8 cellular contexts compared by ENCODE assay signal in the genomic region with DNA sequence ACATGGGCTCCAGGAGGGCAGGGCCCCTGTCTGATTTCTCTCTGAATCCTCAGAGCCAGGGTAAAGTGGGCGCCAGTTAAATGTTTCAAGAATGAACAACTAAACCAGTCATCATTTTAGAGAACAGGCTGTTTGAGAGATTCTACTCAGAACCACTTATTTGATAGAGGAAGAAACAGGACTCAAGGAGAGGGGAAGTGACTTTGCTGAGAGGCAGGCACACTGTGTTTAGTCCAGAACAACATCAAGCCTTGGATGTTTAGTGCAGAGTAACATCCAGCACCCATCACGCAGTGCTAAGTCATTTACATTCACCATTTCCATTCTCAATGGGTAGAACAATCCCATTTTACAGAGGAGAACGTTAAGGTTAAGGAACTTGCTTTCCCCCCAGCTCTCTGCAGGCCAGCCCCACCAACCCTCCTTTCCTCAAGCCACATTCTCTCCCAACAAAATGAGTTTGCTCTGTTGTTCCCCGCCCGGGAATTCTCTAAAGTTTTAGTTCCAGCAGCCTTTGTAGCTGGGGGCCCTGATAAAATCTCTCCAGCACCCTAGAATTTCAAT. TPM values are rescaled to one million over a fixed set of nuclear protein-coding genes. Genes with fewer than 3 reads are reported as not detected.
A peak's percentile ranks its signal among the peaks of the same experiment; 100 is the strongest.
DNase-seq lines count a peak whose midpoint lies in the region; ATAC-seq and TF ChIP-seq lines count a peak whose summit lies in the region.

No MANE protein-coding gene starts in this region.

- peak overlapping the region; percentile 75 for H3K9ac ChIP-seq in MM.1S (ENCODE audit: low read length)
- H3K9ac ChIP-seq in colonic mucosa (ENCODE audit: low read depth in 2 of 2, low read length in 2 of 2), result peak overlapping the region in 1 of 2 donors; percentile 81

- peak overlapping the region; percentile 94 for H2AFZ ChIP-seq in MM.1S (ENCODE audit: low read length)

- no peak overlapping the region for H3K27ac ChIP-seq in CD4-positive, CD25-positive, alpha-beta regulatory T cell (ENCODE audit: insufficient read depth, low read length, poor library complexity, severe bottlenecking)
- H3K27ac ChIP-seq in MM.1S (ENCODE audit: low read length) (peak overlapping the region; percentile 80; the same call in 1 of the 2 replicates), colonic mucosa (no peak overlapping the region)

- H3K27ac Mint-ChIP-seq in CD4-positive, CD25-positive, alpha-beta regulatory T cell, result peak overlapping the region in 1 of 3 donors; percentile 40
- H3K27ac Mint-ChIP-seq in nephron progenitor cell (no peak overlapping the region), HFFc6 (no peak overlapping the region)

- no peaks in the 10 kb centered on the region for H3K79me2 ChIP-seq in MM.1S (ENCODE audit: low read length)

- intact Hi-C loops in colonic mucosa (cut with DNase I), result no loop called here

- peaks cover 22% of the 10 kb centered on the region for H3K27me3 Mint-ChIP-seq in CD4-positive, CD25-positive, alpha-beta regulatory T cell
- H3K27me3 Mint-ChIP-seq in nephron progenitor cell (ENCODE audit: low read depth, poor library complexity) (peaks cover 51% of the 10 kb centered on the region), HFFc6 (ENCODE audit: insufficient read depth) (no peaks in the 10 kb centered on the region; the same call in none of the 2 replicates)

- TF ChIP-seq CTCF in MM.1S (IDR thresholded peaks at IDR 0.05; ENCODE audit: low read length) (no peak), colonic mucosa (IDR thresholded peaks at IDR 0.05) (no peak), nephron progenitor cell (IDR thresholded peaks at IDR 0.05) (no peak), HFFc6 (IDR thresholded peaks at IDR 0.05) (no peak)

- peak overlapping the region; percentile 30 to 84 (median 76) for H3K4me3 Mint-ChIP-seq in CD4-positive, CD25-positive, alpha-beta regulatory T cell
- H3K4me3 Mint-ChIP-seq in nephron progenitor cell, result peak overlapping the region; percentile 77
- H3K4me3 Mint-ChIP-seq in HFFc6, result no peak overlapping the region

- peaks cover 7% of the 10 kb centered on the region for H3K4me1 ChIP-seq in CD4-positive, CD25-positive, alpha-beta regulatory T cell (ENCODE audit: control insufficient read depth, insufficient read depth, low read length, poor library complexity, severe bottlenecking)
- H3K4me1 ChIP-seq in MM.1S (ENCODE audit: low read length) (0 out of 2 replicates have a peak, but pooled peaks cover 4% of the 10 kb centered on the region), colonic mucosa (no peaks in the 10 kb centered on the region)

- H3K4me1 Mint-ChIP-seq in CD4-positive, CD25-positive, alpha-beta regulatory T cell, result peaks cover 0 to 15% (median under 1%) of the 10 kb centered on the region in 4 donors
- H3K4me1 Mint-ChIP-seq in nephron progenitor cell (peaks cover 5% of the 10 kb centered on the region), HFFc6 (ENCODE audit: low read depth) (no peaks in the 10 kb centered on the region)

- H3K36me3 ChIP-seq in CD4-positive, CD25-positive, alpha-beta regulatory T cell (ENCODE audit: control insufficient read depth, insufficient read depth, low read length), result no peaks in the 10 kb centered on the region
- H3K36me3 ChIP-seq in MM.1S (replicated peaks; ENCODE audit: insufficient read depth, low read length) (no peaks in the 10 kb centered on the region), colonic mucosa (no peaks in the 10 kb centered on the region)

- H3F3A ChIP-seq in MM.1S (ENCODE audit: insufficient read depth, low read length), result peaks cover 10% of the 10 kb centered on the region; the same call in 1 of the 2 replicates

- no peaks in the 10 kb centered on the region for H3K9me3 ChIP-seq in CD4-positive, CD25-positive, alpha-beta regulatory T cell (ENCODE audit: control insufficient read depth in 2 of 2, low read length in 2 of 2)
- H3K9me3 ChIP-seq in MM.1S (replicated peaks; ENCODE audit: insufficient read depth, low read length) (no peaks in the 10 kb centered on the region), colonic mucosa (no peaks in the 10 kb centered on the region)

- no peaks in the 10 kb centered on the region for H3K36me3 Mint-ChIP-seq in CD4-positive, CD25-positive, alpha-beta regulatory T cell
- no peaks in the 10 kb centered on the region for H3K36me3 Mint-ChIP-seq in nephron progenitor cell (ENCODE audit: low read depth)
- no peaks in the 10 kb centered on the region for H3K36me3 Mint-ChIP-seq in HFFc6 (ENCODE audit: low read depth)

- no peaks in the 10 kb centered on the region for H3K9me2 ChIP-seq in MM.1S (replicated peaks; ENCODE audit: insufficient read depth, low read length)

- H3K27me3 ChIP-seq in CD4-positive, CD25-positive, alpha-beta regulatory T cell (ENCODE audit: control insufficient read depth, insufficient read depth, low read length), result peaks cover 6% of the 10 kb centered on the region
- no peaks in the 10 kb centered on the region for H3K27me3 ChIP-seq in MM.1S (replicated peaks; ENCODE audit: insufficient read depth, low read length)
- no peaks in the 10 kb centered on the region for H3K27me3 ChIP-seq in colonic mucosa

- no peak for DNase-seq in CD4-positive, CD25-positive, alpha-beta regulatory T cell
- DNase-seq in MM.1S (no peak), colonic mucosa (no peak), nephron progenitor cell (no peak), HFFc6 (no peak), NCI-H1436 (lab: John Stamatoyannopoulos, UW) (no peak), midbrain (lab: John Stamatoyannopoulos, UW) (no peak)
- no peak for DNase-seq in stimulated activated naive CD4-positive, alpha-beta T cell treated with Interleukin-2 at 50 U/mL for 16 hours (lab: John Stamatoyannopoulos, UW)

- H3K4me2 ChIP-seq in MM.1S (ENCODE audit: low read depth, low read length), result peak overlapping the region; percentile 89

- ATAC-seq in CD4-positive, CD25-positive, alpha-beta regulatory T cell (ENCODE audit: low read depth in 2 of 2), result no peak

- peaks cover 0 to 1% (median 0%) of the 10 kb centered on the region in 7 donors for H3K9me3 Mint-ChIP-seq in CD4-positive, CD25-positive, alpha-beta regulatory T cell
- H3K9me3 Mint-ChIP-seq in nephron progenitor cell (no peaks in the 10 kb centered on the region), HFFc6 (peaks cover 13% of the 10 kb centered on the region; the same call in 1 of the 2 replicates)

- no peaks in the 10 kb centered on the region for H4K20me1 ChIP-seq in MM.1S (ENCODE audit: insufficient read depth, low read length)

- H3K4me3 ChIP-seq in CD4-positive, CD25-positive, alpha-beta regulatory T cell (ENCODE audit: low read depth, low read length), result no peak overlapping the region
- H3K4me3 ChIP-seq in MM.1S (ENCODE audit: low read length) (peak overlapping the region; percentile 71), colonic mucosa (peak overlapping the region; percentile 89)

RNA-seq across cellular contexts. Expression of a gene that starts 1.1 kb away (rescaled TPM):
- total RNA-seq in CD4-positive, CD25-positive, alpha-beta regulatory T cell, result 1.5 TPM
- polyA plus RNA-seq in CD4-positive, CD25-positive, alpha-beta regulatory T cell, result 1 to 10 TPM; 2.1 to 5.7 (median 3.1) TPM
- total RNA-seq in colonic mucosa, result 1 to 10 TPM; 4.5 to 4.6 TPM
- total RNA-seq in HFFc6 (2021; fragmentation: NEBNext Ultra II Directional; extraction: Animal tissue kit (Norgen Biotek cat#: 25700)), result under 1 TPM in 4 of 6 experiments, not detected in 2; 0.02 to 0.05 (median 0.03) TPM
